12 cellular contexts compared by ENCODE assay signal in genomic region chr2:231627384-231628156, GRCh38. TPM values are rescaled to one million over a fixed set of nuclear protein-coding genes. Genes with fewer than 3 reads are reported as not detected.
DNase-seq lines count a peak whose midpoint lies in the region; ATAC-seq and TF ChIP-seq lines count a peak whose summit lies in the region.
"Had no signal": no experiment of that assay in that cellular context is flagged by ENCODE, and none has a peak within 500 bp of the region (broad histone marks: within the 10 kb centered on the region; RNA-seq: fewer than 3 reads in every experiment).

No MANE protein-coding gene starts in this region.

- no peaks in the 10 kb centered on the region for H3K9me3 Mint-ChIP-seq in osteocyte (ENCODE audit: unreplicated experiment)

- no peaks in the 10 kb centered on the region for H3K27me3 Mint-ChIP-seq in osteocyte (ENCODE audit: unreplicated experiment)

- ATAC-seq in Panc1 (peak; percentile 54), HG03521 (IDR thresholded peaks at IDR 0.05; ENCODE audit: unreplicated experiment) (no peak)

- H3K36me3 Mint-ChIP-seq in osteocyte (ENCODE audit: unreplicated experiment), result no peaks in the 10 kb centered on the region

- H3K9me3 ChIP-seq in Panc1 (ENCODE audit: control insufficient read depth, insufficient read depth, low read depth, low read length) (no peaks in the 10 kb centered on the region), esophagus muscularis mucosa (no peaks in the 10 kb centered on the region)

- H3K36me3 ChIP-seq in Panc1 (ENCODE audit: control insufficient read depth, insufficient read depth, low read length) (no peaks in the 10 kb centered on the region), esophagus muscularis mucosa (no peaks in the 10 kb centered on the region)

- H3K4me3 Mint-ChIP-seq in osteocyte (ENCODE audit: unreplicated experiment), result peak overlapping the region; percentile 64

- intact Hi-C loops in Panc1 (cut with micrococcal nuclease; ENCODE audit: unreplicated experiment) (no loop called here), esophagus muscularis mucosa (cut with DNase I) (no loop called here), posterior vena cava (cut with DNase I) (no loop called here)

- in situ Hi-C loops in Panc1 (cut with HindIII; ENCODE audit: low pct_unique_long_range_greater_than_20kb, low sequenced_read_pairs), result no loop called here

- peaks cover 15% of the 10 kb centered on the region for H3K4me1 Mint-ChIP-seq in osteocyte (ENCODE audit: unreplicated experiment)

- TF ChIP-seq POLR2A in esophagus muscularis mucosa (IDR thresholded peaks at IDR 0.05; ENCODE audit: low read depth), result no peak

- H3K4me3 ChIP-seq in Panc1 (ENCODE audit: low read depth in 2 of 2, low read length in 2 of 2), result 0 out of 4 replicates have a peak overlapping the region, but pooled peaks of 1 of the 2 experiments have one; percentile 8
- H3K4me3 ChIP-seq in esophagus muscularis mucosa, result no peak overlapping the region

- TF ChIP-seq CTCF in Panc1 (IDR thresholded peaks at IDR 0.05) (no peak), esophagus muscularis mucosa (IDR thresholded peaks at IDR 0.05) (no peak), osteocyte (IDR thresholded peaks at IDR 0.05) (no peak)

- no TSS peak for BruUV-seq in Panc1 (replicated peaks; lab: Mats Ljungman, UMichigan)

- peak overlapping the region; percentile 23; the same call in 1 of the 2 replicates for H3K27ac ChIP-seq in Panc1 (ENCODE audit: low read length)
- peak overlapping the region; percentile 22 to 62 (median 47) for H3K27ac ChIP-seq in esophagus muscularis mucosa (replicated peaks in 1 of 4)

- peak overlapping the region; percentile 97 for H3K27ac Mint-ChIP-seq in osteocyte (ENCODE audit: unreplicated experiment)

- POLR2A ChIA-PET in Panc1 (lab: Charles Lee), result interaction anchor here (0.5 to 0.7 kb wide), 4 partner anchors 38 to 262 kb away, joined by 3 to 4 read pairs (median 4); no protein-coding TSS in a partner anchor

- peak; percentile 18 for DNase-seq in AG08395 (ENCODE audit: low spot score)
- no peak for DNase-seq in Panc1 (ENCODE audit: low read depth, low spot score)
- DNase-seq in esophagus muscularis mucosa (ENCODE audit: extremely low spot score), result no peak
- no peak for DNase-seq in osteocyte (ENCODE audit: extremely low spot score, unreplicated experiment)
- no peak for DNase-seq in posterior vena cava (ENCODE audit: low spot score)
- no peak for DNase-seq in T-helper 9 cell
- DNase-seq in NCI-H524 (lab: John Stamatoyannopoulos, UW), result no peak
- DNase-seq: activated T-cell treated with anti-CD3 and anti-CD28 coated beads for 4 hours; mesendoderm; NCI-H187 treated with DMSO at 0.1 percent for 48 hours; stimulated activated CD4-positive, alpha-beta T cell treated with anti-CD3 and anti-CD28 coated beads, Interleukin-2, amount 100 ng/mL, for 48 hours had no signal

- CTCF ChIA-PET in Panc1 (lab: Charles Lee), result no interaction called here

- no peak for TF ChIP-seq EP300 in esophagus muscularis mucosa (IDR thresholded peaks at IDR 0.05)

- no peaks in the 10 kb centered on the region for H3K4me1 ChIP-seq in Panc1 (ENCODE audit: control insufficient read depth, insufficient read depth, low read length)
- H3K4me1 ChIP-seq in esophagus muscularis mucosa, result peaks cover 0 to 15% (median 12%) of the 10 kb centered on the region in 4 donors

- 74% methylated on average over 11 of the region's 11 CpGs for WGBS in esophagus muscularis mucosa

- H3K27me3 ChIP-seq in Panc1 (ENCODE audit: control insufficient read depth, insufficient read depth, low read length), result no peaks in the 10 kb centered on the region
- no peaks in the 10 kb centered on the region for H3K27me3 ChIP-seq in esophagus muscularis mucosa

RNA-seq across cellular contexts. Expression of gene TEX44, which starts 34.9 kb away (rescaled TPM):
- total RNA-seq in Panc1 (2021; ENCODE audit: unreplicated experiment), result not detected
- polyA plus RNA-seq in Panc1 (2012; ENCODE audit: insufficient read length), result not detected
- total RNA-seq in esophagus muscularis mucosa, result not detected
- not detected in 2 replicates for total RNA-seq in osteocyte
- total RNA-seq in posterior vena cava, result not detected
